1 cellular context compared by ENCODE assay signal in the genomic region with DNA sequence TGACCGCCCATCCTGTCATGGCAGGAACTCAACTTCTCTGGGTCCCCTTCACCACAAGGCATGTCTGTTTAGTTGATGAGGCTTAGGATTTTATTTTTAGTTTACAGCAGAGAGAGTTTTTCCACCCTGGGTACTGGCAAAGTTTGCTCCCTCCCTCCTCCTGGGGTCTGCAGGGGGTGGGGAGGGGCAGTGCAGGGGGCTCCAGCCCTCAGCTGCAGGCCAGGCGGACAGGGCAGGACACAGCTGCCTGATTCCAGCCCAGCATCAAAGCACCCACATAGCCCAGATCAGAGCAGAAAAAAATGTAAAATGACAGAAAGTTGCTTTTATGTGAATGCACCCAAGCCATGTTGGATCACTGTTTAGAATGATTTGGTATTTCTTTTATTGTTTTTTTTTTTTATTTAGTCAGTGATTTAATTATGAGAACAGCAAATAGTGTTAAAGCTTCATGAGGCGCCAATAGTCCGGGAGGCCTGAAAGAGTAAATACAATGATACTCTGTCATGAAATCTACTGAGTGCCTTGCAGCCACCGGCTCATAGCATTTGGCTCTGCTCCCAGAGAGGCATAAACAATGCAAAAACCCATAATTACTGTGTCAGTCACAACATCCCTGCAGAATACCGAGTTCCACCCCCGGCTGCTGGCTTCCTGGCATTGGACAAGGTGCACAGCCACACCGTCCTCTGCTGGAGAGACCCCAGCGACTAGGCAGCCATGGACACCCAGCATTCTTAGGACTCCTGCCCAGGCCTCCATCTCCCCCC.
TF ChIP-seq lines count a peak whose summit lies in the region.

No MANE protein-coding gene starts in this region.

TF ChIP-seq in H1, 55 proteins besides CTCF, POLR2A, EP300 and RAD21 (continued from another document):
- no peak for TF ChIP-seq HDAC2 (IDR thresholded peaks at IDR 0.05; ENCODE audit: borderline replicate concordance in 1 of 2, low read depth in 2 of 2, low read length in 2 of 2)
- no peak for TF ChIP-seq TAF7 (optimal IDR thresholded peaks at IDR 0.05; ENCODE audit: borderline replicate concordance, low read depth, low read length)
- TF ChIP-seq ZNF274 (IDR thresholded peaks at IDR 0.05; ENCODE audit: borderline replicate concordance, extremely low read depth, low read length), result no peak
- no peak for TF ChIP-seq POU5F1 (IDR thresholded peaks at IDR 0.05; ENCODE audit: low read depth, low read length)
- TF ChIP-seq PHF8 (conservative IDR thresholded peaks at IDR 0.05; ENCODE audit: low read depth, low read length), result no peak
- TF ChIP-seq RBBP5 (IDR thresholded peaks at IDR 0.05; ENCODE audit: borderline replicate concordance, low read depth, low read length), result no peak
TF ChIP-seq in H1: peak in this region for 0.
